ENCODE assay signal across 1 cellular context in the genomic region with DNA sequence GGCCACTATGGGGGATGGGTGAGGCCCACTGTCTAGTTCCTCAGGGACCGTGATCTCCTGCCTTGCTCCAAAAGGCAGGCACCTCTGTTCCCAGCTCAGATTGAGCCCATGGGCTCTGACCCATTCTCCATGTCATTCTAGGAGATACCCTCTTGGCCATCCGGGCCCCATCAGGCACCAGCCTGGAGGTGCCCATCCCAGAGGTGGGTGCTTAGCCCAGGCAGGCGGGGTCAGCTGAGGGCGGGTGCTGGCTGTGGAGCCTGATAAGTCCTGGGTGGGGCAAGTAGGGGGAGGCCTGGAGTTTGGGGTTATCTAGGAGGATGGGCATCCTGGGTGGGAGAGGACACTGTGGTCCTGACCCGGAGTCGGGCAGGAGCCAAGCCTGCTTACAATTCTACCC.
TF ChIP-seq lines count a peak whose summit lies in the region.

No MANE protein-coding gene starts in this region.

TF ChIP-seq in HCT116, 20 proteins besides CTCF, POLR2A, EP300 and RAD21 (continued from another document):
- no peak for TF ChIP-seq ATF3 (IDR thresholded peaks at IDR 0.05)
- no peak for TF ChIP-seq ZFX (IDR thresholded peaks at IDR 0.05)
- TF ChIP-seq MAX (IDR thresholded peaks at IDR 0.05), result no peak
- no peak for TF ChIP-seq ZBTB33 (IDR thresholded peaks at IDR 0.05; ENCODE audit: extremely low read depth, insufficient replicate concordance, low read length)
